12 cellular contexts compared by ENCODE assay signal in the genomic region with DNA sequence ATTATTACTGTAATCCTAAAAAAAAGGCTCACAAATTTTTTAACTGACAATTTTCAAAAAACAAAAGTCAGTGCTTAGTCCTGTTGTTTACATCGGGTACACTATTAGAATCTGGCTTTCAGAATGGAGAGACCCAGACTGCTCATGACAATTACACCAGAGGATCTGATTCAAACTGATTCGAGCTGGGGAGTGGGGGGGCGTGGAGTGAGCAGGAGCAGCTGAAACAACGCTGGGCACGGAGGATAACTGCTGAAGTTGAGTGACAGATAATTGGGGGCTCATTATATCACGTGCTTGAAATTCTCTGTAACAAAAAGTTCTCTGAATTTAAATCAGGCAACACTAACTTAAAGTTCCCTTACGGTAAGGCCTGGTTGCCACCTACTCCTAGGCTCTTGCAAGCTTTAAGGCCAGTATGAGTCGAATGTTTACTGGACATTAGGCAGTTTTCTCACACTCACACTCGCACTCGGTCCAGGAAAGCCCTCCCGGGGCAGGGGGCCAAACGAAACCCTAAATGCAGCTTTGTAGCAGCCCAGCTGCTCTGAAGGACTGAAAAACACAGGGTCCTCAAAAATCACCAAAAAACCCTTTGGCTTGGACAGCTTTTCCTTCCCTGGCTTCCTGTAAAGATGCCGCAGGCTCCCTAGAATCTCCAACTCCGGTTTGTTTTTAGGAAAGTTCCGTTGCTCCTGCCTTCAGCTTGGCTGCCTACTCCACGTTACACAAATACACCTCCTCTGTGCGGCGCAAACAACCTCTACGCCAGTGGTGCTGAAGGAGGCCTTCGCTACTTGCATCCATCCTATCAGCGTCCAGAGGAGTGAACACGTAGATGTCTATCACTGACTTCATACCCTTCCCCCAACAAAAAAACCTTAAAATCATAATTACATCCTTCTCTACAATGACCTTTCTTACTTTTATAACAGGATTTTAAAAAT. TPM values are rescaled to one million over a fixed set of nuclear protein-coding genes. Genes with fewer than 3 reads are reported as not detected.
DNase-seq lines count a peak whose midpoint lies in the region; ATAC-seq and TF ChIP-seq lines count a peak whose summit lies in the region.
"Had no signal": no experiment of that assay in that cellular context is flagged by ENCODE, and none has a peak within 500 bp of the region (broad histone marks: within the 10 kb centered on the region; RNA-seq: fewer than 3 reads in every experiment).

No MANE protein-coding gene starts in this region.

- H3K36me3 Mint-ChIP-seq in CD4-positive, alpha-beta T cell (ENCODE audit: low read depth), result peaks cover 51% of the 10 kb centered on the region

- 33% methylated on average over 22 of the region's 22 CpGs for WGBS in esophagus muscularis mucosa
- WGBS in trophoblast cell (ENCODE audit: extremely low coverage, insufficient coverage, insufficient read length), result no CpG with 5 or more reads among the region's 22 CpGs

- H2AFZ ChIP-seq in trophoblast cell (ENCODE audit: insufficient read depth, low read length, poor library complexity), result no peak overlapping the region

- no peak overlapping the region for H3K14ac ChIP-seq in trophoblast cell (ENCODE audit: low read length)

- H3K23ac ChIP-seq in trophoblast cell (ENCODE audit: low read length), result no peak overlapping the region

- CTCF ChIA-PET in CD4-positive, alpha-beta T cell (lab: Charles Lee), result interaction anchor here (1.3 kb wide), 1 partner anchor 211 kb away, joined by 3 read pairs; no protein-coding TSS in a partner anchor
- CTCF ChIA-PET in Panc1 (lab: Charles Lee), result interaction anchor here (0.6 kb wide), 1 partner anchor 91 kb away, joined by 4 read pairs; no protein-coding TSS in a partner anchor

- H2BK120ac ChIP-seq in trophoblast cell (ENCODE audit: insufficient read depth, low read length, poor library complexity), result no peak overlapping the region

- H3K27ac Mint-ChIP-seq in CD4-positive, alpha-beta T cell, result peak overlapping the region; percentile 40

- BruUV-seq in Panc1 (replicated peaks; lab: Mats Ljungman, UMichigan), result no TSS peak

- DNase-seq in CD4-positive, alpha-beta T cell, result no peak
- DNase-seq in Panc1 (ENCODE audit: low read depth, low spot score) (no peak), esophagus muscularis mucosa (ENCODE audit: extremely low spot score) (no peak), trophoblast cell (no peak), NCI-H2081 treated with DMSO at 0.1 percent for 48 hours (lab: John Stamatoyannopoulos, UW) (no peak), DMS79 treated with DMSO at 0.1 percent for 48 hours (lab: John Stamatoyannopoulos, UW) (no peak)
- DNase-seq in activated CD8-positive, alpha-beta memory T cell treated with anti-CD3 and anti-CD28 coated beads, Interleukin-2, amount 50 U/mL, for 4 hours, result no peak
- DNase-seq: activated CD4-positive, CD25-positive, alpha-beta regulatory T cell; mucosa of descending colon; NCI-H1105 treated with DMSO at 0.1 percent for 48 hours; stimulated activated CD4-positive, alpha-beta T cell treated with anti-CD3 and anti-CD28 coated beads, Interleukin-4, amount 100 ng/mL, for 4 hours had no signal

- no peak overlapping the region for H3K4me2 ChIP-seq in trophoblast cell (ENCODE audit: low read length)

- H2AK5ac ChIP-seq in trophoblast cell (ENCODE audit: low read length), result no peak overlapping the region

- POLR2A ChIA-PET in CD4-positive, alpha-beta T cell (lab: Charles Lee), result interaction anchor here (0.7 to 2.9 kb wide), 7 partner anchors 9 to 140 kb away, joined by 3 to 14 read pairs (median 3); partner anchors contain the start of gene CAPZB
- POLR2A ChIA-PET in Panc1 (lab: Charles Lee), result interaction anchor here (0.6 to 2.0 kb wide), 3 partner anchors 9 to 169 kb away, joined by 3 to 12 read pairs (median 9); a partner anchor contains a TSS

- H3K9me3 ChIP-seq in CD4-positive, alpha-beta T cell (ENCODE audit: control insufficient read depth, low read length), result no peaks in the 10 kb centered on the region
- no peaks in the 10 kb centered on the region for H3K9me3 ChIP-seq in Panc1 (ENCODE audit: control insufficient read depth, insufficient read depth, low read depth, low read length)
- H3K9me3 ChIP-seq in esophagus muscularis mucosa, result no peaks in the 10 kb centered on the region
- H3K9me3 ChIP-seq in trophoblast cell (ENCODE audit: insufficient read depth, low read depth, low read length), result peaks cover under 1% of the 10 kb centered on the region
- H3K9me3 ChIP-seq: mucosa of descending colon had no signal

- H3K79me2 ChIP-seq in trophoblast cell (ENCODE audit: control insufficient read depth, insufficient read depth, low read length, poor library complexity), result peaks cover 17% of the 10 kb centered on the region

- no peaks in the 10 kb centered on the region for H3K27me3 Mint-ChIP-seq in CD4-positive, alpha-beta T cell

- H3K4me3 ChIP-seq in Panc1 (ENCODE audit: low read depth in 2 of 2, low read length in 2 of 2) (0 out of 4 replicates have a peak overlapping the region, but pooled peaks of 1 of the 2 experiments have one; percentile 5), esophagus muscularis mucosa (peak overlapping the region in 2 of 4 donors; percentile 5 to 18), trophoblast cell (ENCODE audit: low read depth, low read length) (no peak overlapping the region)
- H3K4me3 ChIP-seq: mucosa of descending colon had no signal

- H3K9ac ChIP-seq in trophoblast cell (ENCODE audit: low read length), result no peak overlapping the region

- no peaks in the 10 kb centered on the region for H3K36me3 ChIP-seq in Panc1 (ENCODE audit: control insufficient read depth, insufficient read depth, low read length)
- H3K36me3 ChIP-seq in esophagus muscularis mucosa, result no peaks in the 10 kb centered on the region
- H3K36me3 ChIP-seq in trophoblast cell (ENCODE audit: control insufficient read depth in 1 of 2, insufficient read depth in 2 of 2, low read length in 2 of 2), result peaks cover 3 to 7% of the 10 kb centered on the region in 2 experiments

- intact Hi-C loops in CD4-positive, alpha-beta T cell (cut with DNase I, micrococcal nuclease), result loop anchor here (5.0 kb wide), 2 partner anchors 40 to 210 kb away; no protein-coding TSS in a partner anchor
- intact Hi-C loops in Panc1 (cut with micrococcal nuclease; ENCODE audit: unreplicated experiment), result loop anchor here (10.0 kb wide), 1 partner anchor 202 kb away; the partner anchor contains the start of gene NBL1
- intact Hi-C loops in esophagus muscularis mucosa (cut with DNase I), result loop anchor here (5.0 kb wide), 1 partner anchor 40 kb away; no protein-coding TSS in a partner anchor

- TF ChIP-seq CTCF in CD4-positive, alpha-beta T cell (IDR thresholded peaks at IDR 0.05), result no peak
- TF ChIP-seq CTCF in Panc1 (IDR thresholded peaks at IDR 0.05) (no peak), esophagus muscularis mucosa (IDR thresholded peaks at IDR 0.05) (no peak)

- H3K27me3 ChIP-seq in CD4-positive, alpha-beta T cell (ENCODE audit: control insufficient read depth, insufficient read depth, low read length), result no peaks in the 10 kb centered on the region
- H3K27me3 ChIP-seq in Panc1 (ENCODE audit: control insufficient read depth, insufficient read depth, low read length) (no peaks in the 10 kb centered on the region), esophagus muscularis mucosa (no peaks in the 10 kb centered on the region), trophoblast cell (ENCODE audit: insufficient read depth, low read length) (no peaks in the 10 kb centered on the region)

- no peak overlapping the region for H2BK5ac ChIP-seq in trophoblast cell (ENCODE audit: low read depth, low read length, poor library complexity)

- peaks cover 94% of the 10 kb centered on the region for H3K4me1 Mint-ChIP-seq in CD4-positive, alpha-beta T cell (ENCODE audit: low read depth)

- H3K4me1 ChIP-seq in Panc1 (ENCODE audit: control insufficient read depth, insufficient read depth, low read length) (peaks cover 99% of the 10 kb centered on the region), esophagus muscularis mucosa (peaks cover 84 to 100% (median 100%) of the 10 kb centered on the region in 4 donors), trophoblast cell (ENCODE audit: control insufficient read depth in 1 of 2, insufficient read depth in 2 of 2, low read length in 2 of 2) (peaks cover 3 to 6% of the 10 kb centered on the region in 2 experiments)

- in situ Hi-C loops in Panc1 (cut with HindIII; ENCODE audit: low pct_unique_long_range_greater_than_20kb, low sequenced_read_pairs), result no loop called here

- ATAC-seq in CD4-positive, alpha-beta T cell (ENCODE audit: poor library complexity), result no peak
- ATAC-seq in Panc1 (no peak), HG03442 (IDR thresholded peaks at IDR 0.05; ENCODE audit: unreplicated experiment) (no peak)
- ATAC-seq: mucosa of descending colon had no signal

- no peak overlapping the region for H3K18ac ChIP-seq in trophoblast cell (ENCODE audit: low read length)

- no peak for TF ChIP-seq EP300 in esophagus muscularis mucosa (IDR thresholded peaks at IDR 0.05)

- no peak overlapping the region for H4K12ac ChIP-seq in trophoblast cell (ENCODE audit: low read depth, low read length)

- peak overlapping the region; percentile 65 for H3K4ac ChIP-seq in trophoblast cell (ENCODE audit: low read depth, low read length)

- H4K91ac ChIP-seq in trophoblast cell (ENCODE audit: low read depth, low read length), result no peak overlapping the region

- H2BK12ac ChIP-seq in trophoblast cell (ENCODE audit: low read length), result no peak overlapping the region

- H3K27ac ChIP-seq in CD4-positive, alpha-beta T cell (ENCODE audit: low read depth, low read length), result no peak overlapping the region
- H3K27ac ChIP-seq in Panc1 (ENCODE audit: low read length) (peak overlapping the region; percentile 99), esophagus muscularis mucosa (replicated peaks in 1 of 4) (peak overlapping the region; percentile 88 to 97 (median 92)), trophoblast cell (ENCODE audit: low read depth, low read length) (no peak overlapping the region)

- H4K8ac ChIP-seq in trophoblast cell (ENCODE audit: low read depth, low read length), result no peak overlapping the region

- no peaks in the 10 kb centered on the region for H3K79me1 ChIP-seq in trophoblast cell (ENCODE audit: low read length)

- no peak overlapping the region for H3K4me3 Mint-ChIP-seq in CD4-positive, alpha-beta T cell

- no peak for TF ChIP-seq POLR2A in esophagus muscularis mucosa (IDR thresholded peaks at IDR 0.05; ENCODE audit: low read depth)

- H3K9me3 Mint-ChIP-seq in CD4-positive, alpha-beta T cell, result no peaks in the 10 kb centered on the region

RNA-seq across cellular contexts. Expression of gene CAPZB, which starts 42.9 kb away (rescaled TPM):
- 100 to 1,000 TPM; 168 to 173 TPM for total RNA-seq in CD4-positive, alpha-beta T cell
- total RNA-seq in Panc1 (2021; ENCODE audit: unreplicated experiment), result 491 TPM
- polyA plus RNA-seq in Panc1 (2012; ENCODE audit: insufficient read length), result 494 TPM
- total RNA-seq in esophagus muscularis mucosa, result 100 to 1,000 TPM; 186 to 261 (median 203) TPM
- polyA plus RNA-seq in trophoblast cell (2013), result 315 and 324 TPM in 2 replicates

Comparison
In these comparisons a context has a peak if more than half of its experiments do, and no peak if none do; other contexts are left out.
1. H3K27ac ChIP-seq: peak in Panc1 (single experiment) and esophagus muscularis mucosa (4 of 4); none in CD4-positive, alpha-beta T cell (single experiment) and trophoblast cell (single experiment).